Comparison of ENCODE assay signal across 9 cellular contexts in the genomic region with DNA sequence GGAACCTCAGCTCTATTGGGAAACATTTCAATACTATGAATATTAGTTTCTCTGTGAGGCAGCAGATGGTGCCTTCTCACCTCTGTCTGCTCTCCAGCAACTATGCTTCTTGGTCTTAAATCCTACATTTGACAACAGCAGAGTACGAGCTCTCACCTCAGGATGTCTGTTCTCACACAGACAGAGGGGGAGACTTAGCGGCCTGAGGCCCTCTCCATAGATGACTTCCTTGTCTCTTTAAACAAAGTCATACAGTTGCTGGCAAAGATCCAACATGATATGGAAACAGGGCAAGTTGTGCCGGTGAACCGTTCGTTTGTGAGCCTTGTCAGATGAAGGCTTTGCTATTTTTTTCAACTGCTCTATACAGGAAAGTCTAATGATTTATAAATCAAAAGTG. TPM values are rescaled to one million over a fixed set of nuclear protein-coding genes. Genes with fewer than 3 reads are reported as not detected.
DNase-seq lines count a peak whose midpoint lies in the region; ATAC-seq and TF ChIP-seq lines count a peak whose summit lies in the region.
"Had no signal": no experiment of that assay in that cellular context is flagged by ENCODE, and none has a peak within 500 bp of the region (broad histone marks: within the 10 kb centered on the region; RNA-seq: fewer than 3 reads in every experiment).

No MANE protein-coding gene starts in this region.

- no peaks in the 10 kb centered on the region for H3K4me1 ChIP-seq in GM23248 (ENCODE audit: insufficient read depth)
- H3K4me1 ChIP-seq in body of pancreas: peaks cover 13% of the 10 kb centered on the region

- 64 to 68% methylated on average over 5 of the region's 5 CpGs for WGBS in GM23248 (ENCODE audit: low coverage in 1 of 2, low lambda C conversion rate in 2 of 2, missing lambda C conversion rate in 2 of 2), 2 experiments
- 8 to 12% methylated on average over 5 of the region's 5 CpGs for WGBS in body of pancreas, 2 donors

- H3K4me3 ChIP-seq in GM23248 (no peak overlapping the region), body of pancreas (no peak overlapping the region)

- in situ Hi-C loops in GM23248 (cut with MboI): no loop called here

- H3K79me2 ChIP-seq in GM23248 (ENCODE audit: insufficient read depth): no peaks in the 10 kb centered on the region

- peak in 1 of 7 experiments; percentile 4 for TF ChIP-seq CTCF in body of pancreas (IDR thresholded peaks at IDR 0.05)

- DNase-seq in COR-L47 (lab: John Stamatoyannopoulos, UW) (peak; percentile 8), GM23248 (peak; percentile 12), NCI-H2227 treated with DMSO at 0.1 percent for 48 hours (lab: John Stamatoyannopoulos, UW) (peak; percentile 13), body of pancreas (peak in 2 of 4 donors; percentile 10 to 17), EL (no peak)
- DNase-seq in stimulated activated CD4-positive, alpha-beta T cell treated with anti-CD3 and anti-CD28 coated beads, Interleukin-4, amount 100 ng/mL, for 4 hours: no peak

- no peaks in the 10 kb centered on the region for H4K20me1 ChIP-seq in GM23248 (ENCODE audit: insufficient read depth)

- H3K27me3 ChIP-seq in GM23248 (replicated peaks; ENCODE audit: insufficient read depth) (no peaks in the 10 kb centered on the region; the same call in 1 of the 2 replicates), body of pancreas (no peaks in the 10 kb centered on the region)

- H3K9me2 ChIP-seq in GM23248 (ENCODE audit: insufficient read depth): no peaks in the 10 kb centered on the region

- H3K36me3 ChIP-seq in GM23248 (ENCODE audit: low read depth): no peaks in the 10 kb centered on the region
- no peaks in the 10 kb centered on the region for H3K36me3 ChIP-seq in body of pancreas (replicated peaks in 1 of 2; ENCODE audit: insufficient read depth in 1 of 2, low read depth in 2 of 2)

- intact Hi-C loops in body of pancreas (cut with DNase I): no loop called here

- H2AFZ ChIP-seq in GM23248: no peak overlapping the region

- ATAC-seq in body of pancreas (peak; percentile 42), HG03039 (IDR thresholded peaks at IDR 0.05; ENCODE audit: unreplicated experiment) (no peak), esophagus mucosa (no peak)
- ATAC-seq: WTC11 had no signal

- no peaks in the 10 kb centered on the region for H3F3A ChIP-seq in GM23248 (ENCODE audit: insufficient read depth)

- H3K9ac ChIP-seq in GM23248: no peak overlapping the region

- H3K4me2 ChIP-seq in GM23248 (ENCODE audit: unreplicated experiment): no peak overlapping the region

- TF ChIP-seq POLR2A in body of pancreas (IDR thresholded peaks at IDR 0.05): no peak

- H3K27ac ChIP-seq in GM23248 (no peak overlapping the region), body of pancreas (no peak overlapping the region)

- H3K9me3 ChIP-seq in GM23248 (ENCODE audit: low read depth): no peaks in the 10 kb centered on the region
- H3K9me3 ChIP-seq in body of pancreas: no peaks in the 10 kb centered on the region

RNA-seq across cellular contexts. Expression of a gene that starts 43.7 kb away (rescaled TPM):
- not detected in 2 replicates for total RNA-seq in GM23248 (2014; rRNA removed; shearing (Covaris generic))
- not detected in 2 replicates for polyA plus RNA-seq in GM23248 (2016; fragmentation: Nextera tagmentation; extraction: Ambion mirVana)
- total RNA-seq in body of pancreas (not detected), esophagus mucosa (0.24 TPM)

RNA-seq across cellular contexts. Expression of a gene that starts 54.3 kb away (rescaled TPM):
- not detected in 2 replicates for total RNA-seq in GM23248 (2014; rRNA removed; shearing (Covaris generic))
- polyA plus RNA-seq in GM23248 (2016; fragmentation: Nextera tagmentation; extraction: Ambion mirVana): not detected in 2 replicates
- total RNA-seq in body of pancreas: 1 to 10 TPM in 1 of 2 donors, under 1 TPM in 1; 0.52 to 1.3 TPM
- not detected for total RNA-seq in esophagus mucosa
- total RNA-seq: WTC11 had no signal

Comparison
In these comparisons a context has a peak if more than half of its experiments do, and no peak if none do; other contexts are left out.
1. DNase-seq: peak in COR-L47 (single experiment), GM23248 (single experiment) and NCI-H2227 treated with DMSO at 0.1 percent for 48 hours (single experiment); none in stimulated activated CD4-positive, alpha-beta T cell treated with anti-CD3 and anti-CD28 coated beads, Interleukin-4, amount 100 ng/mL, for 4 hours (0 of 2) and EL (single experiment).